In the genomic region with DNA sequence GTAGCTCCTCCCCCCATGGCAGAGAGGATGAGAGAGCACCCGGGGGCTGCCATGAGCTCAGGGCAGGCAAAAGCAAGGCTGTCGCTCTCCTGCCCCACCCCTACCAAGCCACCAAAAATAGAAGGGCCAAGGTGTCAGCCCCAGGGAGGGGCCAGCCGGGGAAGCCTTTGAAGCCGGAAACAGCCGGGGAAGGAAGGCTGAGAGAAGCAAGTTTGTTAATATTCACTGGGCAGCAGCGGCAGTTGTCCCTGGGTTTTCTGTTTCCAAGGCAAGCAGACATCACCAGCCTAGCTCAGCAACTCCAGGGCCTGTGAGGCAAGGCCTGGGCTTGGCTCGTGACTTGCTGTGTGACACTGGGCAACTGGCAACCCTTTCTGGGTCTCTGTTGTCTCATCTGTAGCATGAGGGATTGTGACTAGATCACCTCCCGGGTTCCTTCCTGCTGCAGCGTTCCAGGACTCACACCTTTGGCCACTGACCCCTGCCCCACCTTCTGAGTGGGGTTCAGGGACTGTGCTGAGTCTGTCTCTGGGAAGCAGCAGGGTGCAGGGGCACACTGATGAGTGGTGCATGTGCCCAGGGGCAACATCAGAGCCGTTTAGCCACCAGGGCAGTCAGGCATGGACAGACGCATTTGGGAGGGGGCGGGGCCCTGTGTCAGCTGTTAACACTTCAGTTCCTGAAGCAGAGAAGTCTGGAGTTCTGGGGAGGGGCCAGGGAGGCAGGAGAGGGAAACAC, we compare ENCODE assay signal across 9 cellular contexts. TPM values are rescaled to one million over a fixed set of nuclear protein-coding genes. Genes with fewer than 3 reads are reported as not detected.
DNase-seq lines count a peak whose midpoint lies in the region; ATAC-seq lines count a peak whose summit lies in the region.
"Had no signal": no experiment of that assay in that cellular context is flagged by ENCODE, and none has a peak within 500 bp of the region (broad histone marks: within the 10 kb centered on the region; RNA-seq: fewer than 3 reads in every experiment).

No MANE protein-coding gene starts in this region.

- no peaks in the 10 kb centered on the region for H3K9me3 Mint-ChIP-seq in activated T-helper 17 cell treated with anti-CD3 and anti-CD28 coated beads, Interleukin-2, amount 50 U/mL, for 72 hours

- H3K27ac Mint-ChIP-seq in activated T-helper 17 cell treated with anti-CD3 and anti-CD28 coated beads, Interleukin-2, amount 50 U/mL, for 72 hours: peak overlapping the region; percentile 76

- H3K36me3 Mint-ChIP-seq in activated T-helper 17 cell treated with anti-CD3 and anti-CD28 coated beads, Interleukin-2, amount 50 U/mL, for 72 hours (ENCODE audit: low read depth): no peaks in the 10 kb centered on the region

- peaks cover 3% of the 10 kb centered on the region for H3K4me1 Mint-ChIP-seq in activated T-helper 17 cell treated with anti-CD3 and anti-CD28 coated beads, Interleukin-2, amount 50 U/mL, for 72 hours

- no peaks in the 10 kb centered on the region for H3K27me3 ChIP-seq in iPS-20b (ENCODE audit: insufficient read depth, low read length)
- H3K27me3 ChIP-seq: ascending aorta had no signal

- H3K4me1 ChIP-seq in iPS-20b (ENCODE audit: insufficient read depth, low read length): peaks cover 21% of the 10 kb centered on the region

- H3K9me3 ChIP-seq in iPS-20b (ENCODE audit: insufficient read depth, low read depth, low read length): no peaks in the 10 kb centered on the region
- H3K9me3 ChIP-seq: ascending aorta had no signal

- ATAC-seq in GM18511 (IDR thresholded peaks at IDR 0.05; ENCODE audit: unreplicated experiment) (peak; percentile 87), HG02588 (IDR thresholded peaks at IDR 0.05; ENCODE audit: unreplicated experiment) (peak; percentile 60)
- peak; percentile 86 for ATAC-seq in activated T-helper 17 cell treated with anti-CD3 and anti-CD28 coated beads, Interleukin-2, amount 50 U/mL, for 72 hours (replicated peaks)

- peak overlapping the region; percentile 66 for H3K4me3 Mint-ChIP-seq in activated T-helper 17 cell treated with anti-CD3 and anti-CD28 coated beads, Interleukin-2, amount 50 U/mL, for 72 hours

- peaks cover 2% of the 10 kb centered on the region for H3K27me3 Mint-ChIP-seq in activated T-helper 17 cell treated with anti-CD3 and anti-CD28 coated beads, Interleukin-2, amount 50 U/mL, for 72 hours

- H3K9ac ChIP-seq in iPS-20b (ENCODE audit: low read depth, low read length): peak overlapping the region; percentile 38; the same call in 1 of the 2 replicates

- peak overlapping the region; percentile 33 for H3K4me3 ChIP-seq in iPS-20b (ENCODE audit: low read length)
- H3K4me3 ChIP-seq: ascending aorta had no signal

- DNase-seq in NCI-H526 treated with DMSO at 0.1 percent for 48 hours (lab: John Stamatoyannopoulos, UW) (peak; percentile 28), AG08395 (ENCODE audit: low spot score) (no peak), COLO829 (ENCODE audit: low spot score) (no peak)
- peak; percentile 59 for DNase-seq in stimulated activated CD4-positive, alpha-beta T cell treated with anti-CD3 and anti-CD28 coated beads, Interleukin-1b, Interleukin-23, amount 100 ng/mL, for 48 hours

- H3K27ac ChIP-seq in iPS-20b (ENCODE audit: low read length): no peak overlapping the region
- H3K27ac ChIP-seq: ascending aorta had no signal

- H3K36me3 ChIP-seq in iPS-20b (ENCODE audit: insufficient read depth, low read depth, low read length): no peaks in the 10 kb centered on the region
- H3K36me3 ChIP-seq: ascending aorta had no signal

RNA-seq across cellular contexts. Expression of gene SYNDIG1L, which starts 24.3 kb away (rescaled TPM):
- not detected for total RNA-seq in activated T-helper 17 cell treated with anti-CD3 and anti-CD28 coated beads, Interleukin-2, amount 50 U/mL, for 72 hours
- total RNA-seq: ascending aorta had no signal

RNA-seq across cellular contexts. Expression of gene VRTN, which starts 53.4 kb away (rescaled TPM):
- total RNA-seq in activated T-helper 17 cell treated with anti-CD3 and anti-CD28 coated beads, Interleukin-2, amount 50 U/mL, for 72 hours: not detected
- total RNA-seq: ascending aorta had no signal

Comparison
In these comparisons a context has a peak if more than half of its experiments do, and no peak if none do; other contexts are left out.
1. DNase-seq: peak in NCI-H526 treated with DMSO at 0.1 percent for 48 hours (single experiment) and stimulated activated CD4-positive, alpha-beta T cell treated with anti-CD3 and anti-CD28 coated beads, Interleukin-1b, Interleukin-23, amount 100 ng/mL, for 48 hours (single experiment); none in AG08395 (single experiment) and COLO829 (single experiment).
2. Peak in every context shown above with its lines, with median percentiles within 50 percentile points of each other: ATAC-seq.